In genomic region chr15:76057332-76058000, GRCh38 we compare ENCODE assay signal across 8 cellular contexts. TPM values are rescaled to one million over a fixed set of nuclear protein-coding genes. Genes with fewer than 3 reads are reported as not detected.
A peak's percentile ranks its signal among the peaks of the same experiment; 100 is the strongest.
DNase-seq lines count a peak whose midpoint lies in the region; ATAC-seq and TF ChIP-seq lines count a peak whose summit lies in the region.

No MANE protein-coding gene starts in this region.

- H3K4me1 Mint-ChIP-seq in CD8-positive, alpha-beta memory T cell = peaks cover 17 to 29% (median 27%) of the 10 kb centered on the region in 3 donors

- intact Hi-C loops in breast epithelium (cut with DNase I; ENCODE audit: low total_unique reads) = no loop called here
- intact Hi-C loops in lower lobe of right lung (cut with DNase I) = no loop called here
- intact Hi-C loops in testis (cut with DNase I; ENCODE audit: low total_unique reads) = no loop called here

- peak; percentile 22 for ATAC-seq in GM18861 (IDR thresholded peaks at IDR 0.05; ENCODE audit: unreplicated experiment)
- peak; percentile 28 for ATAC-seq in HG03460 (IDR thresholded peaks at IDR 0.05; ENCODE audit: unreplicated experiment)
- peak; percentile 54 to 59 for ATAC-seq in lower lobe of right lung
- no peak for ATAC-seq in HG03139 (IDR thresholded peaks at IDR 0.05; ENCODE audit: unreplicated experiment)

- H3K9me3 ChIP-seq in CD8-positive, alpha-beta memory T cell (ENCODE audit: low read length) = no peaks in the 10 kb centered on the region
- H3K9me3 ChIP-seq in SJCRH30 (replicated peaks) (no peaks in the 10 kb centered on the region), breast epithelium (no peaks in the 10 kb centered on the region), lower lobe of right lung (no peaks in the 10 kb centered on the region), testis (no peaks in the 10 kb centered on the region)

- H3K27ac Mint-ChIP-seq in CD8-positive, alpha-beta memory T cell = no peak overlapping the region

- H3K27ac ChIP-seq in CD8-positive, alpha-beta memory T cell (ENCODE audit: low read depth, low read length) = no peak overlapping the region
- H3K27ac ChIP-seq in SJCRH30 (no peak overlapping the region), breast epithelium (no peak overlapping the region), lower lobe of right lung (no peak overlapping the region), testis (no peak overlapping the region)

- CTCF ChIA-PET in CD8-positive, alpha-beta memory T cell (lab: Charles Lee) = interaction anchor here (0.7 to 2.5 kb wide), 6 partner anchors 9 to 85 kb away, joined by 3 to 21 read pairs (median 6); no protein-coding TSS in a partner anchor

- TF ChIP-seq CTCF in breast epithelium (IDR thresholded peaks at IDR 0.05) = peak; percentile 31 to 59 (median 49)
- TF ChIP-seq CTCF in lower lobe of right lung (IDR thresholded peaks at IDR 0.05) = peak; percentile 72
- TF ChIP-seq CTCF in testis (IDR thresholded peaks at IDR 0.05) = peak in 2 of 3 experiments; percentile 57 to 81

- H3K4me3 Mint-ChIP-seq in CD8-positive, alpha-beta memory T cell = peak overlapping the region in 4 of 7 donors; percentile 40 to 59 (median 45)

- no peaks in the 10 kb centered on the region for H3K36me3 ChIP-seq in CD8-positive, alpha-beta memory T cell (ENCODE audit: insufficient read depth, low read length)
- H3K36me3 ChIP-seq in SJCRH30 = no peaks in the 10 kb centered on the region
- no peaks in the 10 kb centered on the region for H3K36me3 ChIP-seq in breast epithelium
- H3K36me3 ChIP-seq in lower lobe of right lung = no peaks in the 10 kb centered on the region
- H3K36me3 ChIP-seq in testis (ENCODE audit: low read depth, missing control alignments) = no peaks in the 10 kb centered on the region

- H3K4me1 ChIP-seq in CD8-positive, alpha-beta memory T cell (ENCODE audit: insufficient read depth, low read length) = peaks cover 19% of the 10 kb centered on the region
- H3K4me1 ChIP-seq in SJCRH30 (no peaks in the 10 kb centered on the region; the same call in 1 of the 2 replicates), breast epithelium (peaks cover 0 to 4% of the 10 kb centered on the region in 2 donors), lower lobe of right lung (peaks cover 28% of the 10 kb centered on the region), testis (no peaks in the 10 kb centered on the region)

- WGBS in testis, 2 donors = 2 to 3% methylated on average over 7 of the region's 7 CpGs

- POLR2A ChIA-PET in CD8-positive, alpha-beta memory T cell (lab: Charles Lee) = no interaction called here

- no peaks in the 10 kb centered on the region for H3K36me3 Mint-ChIP-seq in CD8-positive, alpha-beta memory T cell

- DNase-seq in CD8-positive, alpha-beta memory T cell = peak in 3 of 5 donors; percentile 12 to 30 (median 13)
- peak; percentile 18 to 73 for DNase-seq in SJCRH30
- DNase-seq in breast epithelium (ENCODE audit: low spot score in 2 of 2) = no peak
- no peak for DNase-seq in lower lobe of right lung
- DNase-seq in testis = peak; percentile 43

- no peaks in the 10 kb centered on the region for H3K9me3 Mint-ChIP-seq in CD8-positive, alpha-beta memory T cell

- no peak for TF ChIP-seq POLR2A in breast epithelium (IDR thresholded peaks at IDR 0.05)
- TF ChIP-seq POLR2A in testis (IDR thresholded peaks at IDR 0.05) = no peak

- no peak overlapping the region for H3K4me3 ChIP-seq in CD8-positive, alpha-beta memory T cell (ENCODE audit: low read length)
- H3K4me3 ChIP-seq in SJCRH30 = no peak overlapping the region
- no peak overlapping the region for H3K4me3 ChIP-seq in breast epithelium
- H3K4me3 ChIP-seq in lower lobe of right lung = peak overlapping the region; percentile 18
- H3K4me3 ChIP-seq in testis = no peak overlapping the region

- H3K27me3 Mint-ChIP-seq in CD8-positive, alpha-beta memory T cell = peaks cover 50 to 68% of the 10 kb centered on the region in 2 donors

- peaks cover 23% of the 10 kb centered on the region for H3K27me3 ChIP-seq in CD8-positive, alpha-beta memory T cell (ENCODE audit: insufficient read depth, low read length, poor library complexity, severe bottlenecking)
- H3K27me3 ChIP-seq in SJCRH30 = peaks cover 12% of the 10 kb centered on the region
- peaks cover 0 to 5% of the 10 kb centered on the region in 2 donors for H3K27me3 ChIP-seq in breast epithelium
- H3K27me3 ChIP-seq in lower lobe of right lung (ENCODE audit: low read depth) = peaks cover 26% of the 10 kb centered on the region
- H3K27me3 ChIP-seq in testis = no peaks in the 10 kb centered on the region

RNA-seq across cellular contexts. Expression of gene TMEM266, which starts 2.3 kb away (rescaled TPM):
- under 1 TPM; 0.11 TPM for total RNA-seq in CD8-positive, alpha-beta memory T cell
- polyA plus RNA-seq in CD8-positive, alpha-beta memory T cell = not detected
- 0.05 and 0.10 TPM in 2 replicates for total RNA-seq in SJCRH30 (2014; rRNA removed; shearing (Covaris generic))
- total RNA-seq in breast epithelium (under 1 TPM in 2 of 3 donors, not detected in 1; 0.29 to 0.32 TPM), lower lobe of right lung (1.4 TPM), testis (10 to 100 TPM in 1 of 2 donors, 1 to 10 TPM in 1; 6.0 to 12.4 TPM)
- polyA plus RNA-seq in testis (ENCODE audit: insufficient read depth, low read depth, low replicate concordance) = 4.2 TPM

RNA-seq across cellular contexts. Expression of gene NRG4, which starts 45.2 kb away (rescaled TPM):
- total RNA-seq in CD8-positive, alpha-beta memory T cell = not detected
- polyA plus RNA-seq in CD8-positive, alpha-beta memory T cell = not detected
- 1.0 and 1.4 TPM in 2 replicates for total RNA-seq in SJCRH30 (2014; rRNA removed; shearing (Covaris generic))
- total RNA-seq in breast epithelium = under 1 TPM in 1 of 3 donors, not detected in 2; 0.15 TPM
- 2.2 TPM for total RNA-seq in lower lobe of right lung
- 10 to 100 TPM; 10.8 to 14.6 TPM for total RNA-seq in testis
- 21.2 TPM for polyA plus RNA-seq in testis (ENCODE audit: insufficient read depth, low read depth, low replicate concordance)

Comparison
In these comparisons a context has a peak if more than half of its experiments do, and no peak if none do; other contexts are left out.
1. DNase-seq: peak in CD8-positive, alpha-beta memory T cell (3 of 5), SJCRH30 (2 of 2) and testis (single experiment); none in breast epithelium (0 of 2) and lower lobe of right lung (single experiment).
2. Peak in every context shown above with its lines, with median percentiles within 50 percentile points of each other: CTCF ChIP-seq.